Comparison of ENCODE assay signal across 17 cellular contexts in genomic region chr2:209146682-209147320, GRCh38.
DNase-seq lines count a peak whose midpoint lies in the region; ATAC-seq, FAIRE-seq and TF ChIP-seq lines count a peak whose summit lies in the region.
"Had no signal": no experiment of that assay in that cellular context is flagged by ENCODE, and none has a peak within 500 bp of the region (broad histone marks: within the 10 kb centered on the region; RNA-seq: fewer than 3 reads in every experiment).

No MANE protein-coding gene starts in this region.

- no peak for TF ChIP-seq EP300 in H1 (IDR thresholded peaks at IDR 0.05; ENCODE audit: borderline replicate concordance in 1 of 2, low read depth in 2 of 2, low read length in 2 of 2)

- H3K36me3 ChIP-seq in H1 (ENCODE audit: control insufficient read depth in 2 of 4, insufficient read depth in 4 of 4, low read length in 3 of 4) (no peaks in the 10 kb centered on the region), upper lobe of right lung (no peaks in the 10 kb centered on the region)

- no peak overlapping the region for H4K8ac ChIP-seq in H1 (ENCODE audit: extremely low read depth, insufficient read depth, low read length)

- intact Hi-C loops in upper lobe of right lung (cut with DNase I), result no loop called here

- ATAC-seq in GM21515 (IDR thresholded peaks at IDR 0.05; ENCODE audit: unreplicated experiment) (peak; percentile 50), HG03342 (IDR thresholded peaks at IDR 0.05; ENCODE audit: unreplicated experiment) (peak; percentile 58), upper lobe of right lung (peak; percentile 30), GM21576 (IDR thresholded peaks at IDR 0.05; ENCODE audit: unreplicated experiment) (no peak)
- ATAC-seq: esophagus mucosa, natural killer cell had no signal

- H2BK120ac ChIP-seq in H1 (replicated peaks; ENCODE audit: low read depth, low read length), result peak overlapping the region; percentile 16

- peak overlapping the region; percentile 25 for H4K91ac ChIP-seq in H1 (replicated peaks; ENCODE audit: insufficient read length, low read length)

- no peaks in the 10 kb centered on the region for H3K79me1 ChIP-seq in H1 (ENCODE audit: low read depth, low read length)

- 0 out of 2 replicates have a peak overlapping the region, but pooled peaks have one; percentile 4 for H3K18ac ChIP-seq in H1 (ENCODE audit: extremely low read depth, low read length)

- no peak overlapping the region for H3K14ac ChIP-seq in H1 (ENCODE audit: insufficient read length)

- H3K79me2 ChIP-seq in H1 (ENCODE audit: control insufficient read depth in 1 of 2, insufficient read depth in 2 of 2, low read length in 2 of 2), result no peaks in the 10 kb centered on the region

- FAIRE-seq in H1 (lab: Jason Lieb, UNC), result peak; percentile 7
- FAIRE-seq: bronchial epithelial cell had no signal

- TF ChIP-seq POLR2A in H1 (IDR thresholded peaks at IDR 0.05; ENCODE audit: control extremely low read depth in 1 of 2, low read depth in 2 of 2, low read length in 2 of 2), result no peak

- no peak overlapping the region for H3K23ac ChIP-seq in H1 (ENCODE audit: insufficient read length)

- 0 out of 2 replicates have a peak overlapping the region, but pooled peaks have one; percentile 68 for H2AK5ac ChIP-seq in H1 (ENCODE audit: low read depth, low read length)

- no peaks in the 10 kb centered on the region for H4K20me1 ChIP-seq in H1 (replicated peaks in 1 of 2; ENCODE audit: control insufficient read depth in 1 of 2, insufficient read depth in 2 of 2, low read length in 2 of 2)

- no peak overlapping the region for H2AFZ ChIP-seq in H1 (ENCODE audit: low read length)

- H3K9me3 ChIP-seq in H1 (ENCODE audit: insufficient read depth in 2 of 2, low read depth in 1 of 2, low read length in 1 of 2) (no peaks in the 10 kb centered on the region), upper lobe of right lung (no peaks in the 10 kb centered on the region)
- H3K9me3 ChIP-seq: testis had no signal

- no peak for DNase-seq in H1 (ENCODE audit: low read depth in 1 of 2, low spot score in 2 of 2)
- DNase-seq in upper lobe of right lung, result no peak
- no peak for DNase-seq in activated CD4-positive, alpha-beta T cell treated with anti-CD3 and anti-CD28 coated beads, Interleukin-2, amount 50 U/mL, for 1 hour
- DNase-seq in effector CD4-positive, alpha-beta T cell, result no peak
- DNase-seq: activated CD4-positive, CD25-positive, alpha-beta regulatory T cell; DMS53; immature natural killer cell; natural killer cell; NCI-H1930; SHP77 treated with DMSO at 0.1 percent for 48 hours; testis had no signal

- H4K5ac ChIP-seq in H1 (ENCODE audit: insufficient read length, low read depth, low read length), result no peak overlapping the region

- POLR2A ChIA-PET in H1 (lab: Charles Lee; ENCODE audit: partially characterized antibody), result interaction anchor here (1.0 kb wide), 1 partner anchor 160 kb away, joined by 3 read pairs; no protein-coding TSS in a partner anchor

- no peak overlapping the region for H3K4me3 ChIP-seq in H1 (ENCODE audit: extremely low read depth in 1 of 4, insufficient read depth in 2 of 4, low read depth in 3 of 4, low read length in 4 of 4)
- no peak overlapping the region for H3K4me3 ChIP-seq in upper lobe of right lung
- H3K4me3 ChIP-seq: testis had no signal

- 89% methylated on average over 3 of the region's 3 CpGs; no CpG with 5 or more reads in 1 of the 2 experiments for WGBS in H1 (ENCODE audit: extremely low coverage in 1 of 2, insufficient coverage in 1 of 2, insufficient read length in 1 of 2, insufficient replicate concordance in 2 of 2, low coverage in 1 of 2, low lambda C conversion rate in 2 of 2, missing lambda C conversion rate in 1 of 2), 2 experiments

- H3K27me3 ChIP-seq in H1 (replicated peaks in 1 of 4; ENCODE audit: control insufficient read depth in 3 of 4, extremely low read depth in 1 of 4, insufficient read depth in 3 of 4, low read length in 3 of 4) (no peaks in the 10 kb centered on the region), upper lobe of right lung (no peaks in the 10 kb centered on the region)
- H3K27me3 ChIP-seq: testis had no signal

- no peak overlapping the region for H3K9ac ChIP-seq in H1 (replicated peaks in 1 of 4; ENCODE audit: extremely low read depth in 1 of 4, low read depth in 3 of 4, low read length in 3 of 4)

- peak overlapping the region; percentile 19; the same call in 1 of the 2 replicates for H2BK5ac ChIP-seq in H1 (ENCODE audit: low read depth, low read length)

- H3K4me1 ChIP-seq in H1 (replicated peaks in 1 of 4; ENCODE audit: control insufficient read depth in 3 of 4, insufficient read depth in 4 of 4, low read length in 3 of 4) (peaks cover 3 to 19% (median 11%) of the 10 kb centered on the region in 4 experiments; a peak in 6 of 7 replicates), upper lobe of right lung (no peaks in the 10 kb centered on the region)
- H3K4me1 ChIP-seq: testis had no signal

- CTCF ChIA-PET in H1 (lab: Charles Lee; ENCODE audit: partially characterized antibody), result interaction anchor here (1.0 kb wide), 1 partner anchor 14 kb away, joined by 3 read pairs; no protein-coding TSS in a partner anchor

- 0 out of 4 replicates have a peak overlapping the region, but pooled peaks of 1 of the 2 experiments have one; percentile 12 for H3K4me2 ChIP-seq in H1 (ENCODE audit: insufficient read depth in 1 of 2, low read depth in 2 of 2, low read length in 2 of 2)

- H2BK20ac ChIP-seq in H1 (ENCODE audit: low read length), result peak overlapping the region; percentile 62; the same call in 1 of the 2 replicates

- H3K23me2 ChIP-seq in H1 (ENCODE audit: low read depth, low read length), result peaks cover 2% of the 10 kb centered on the region; the same call in 1 of the 2 replicates

- no peak for TF ChIP-seq RAD21 in H1 (IDR thresholded peaks at IDR 0.05 in 1 of 2, conservative IDR thresholded peaks at IDR 0.05 in 1 of 2; ENCODE audit: low read depth in 2 of 2, low read length in 2 of 2)

- no peak for TF ChIP-seq CTCF in H1 (IDR thresholded peaks at IDR 0.05; ENCODE audit: control extremely low read depth in 1 of 3, insufficient read depth in 1 of 3, low read depth in 1 of 3, low read length in 3 of 3)
- no peak for TF ChIP-seq CTCF in upper lobe of right lung (IDR thresholded peaks at IDR 0.05)

- H3K4ac ChIP-seq in H1 (replicated peaks; ENCODE audit: insufficient read length, low read depth, low read length), result no peak overlapping the region

- H2BK15ac ChIP-seq in H1 (ENCODE audit: low read length), result no peak overlapping the region

- peak overlapping the region; percentile 49; the same call in 1 of the 2 replicates for H3K27ac ChIP-seq in H1 (ENCODE audit: low read depth, low read length)
- no peak overlapping the region for H3K27ac ChIP-seq in upper lobe of right lung
- H3K27ac ChIP-seq: C4-2B, testis had no signal

- H3K56ac ChIP-seq in H1 (replicated peaks; ENCODE audit: insufficient read length, low read depth, low read length), result no peak overlapping the region

- H2BK12ac ChIP-seq in H1 (ENCODE audit: low read depth, low read length), result 0 out of 2 replicates have a peak overlapping the region, but pooled peaks have one; percentile 18

TF ChIP-seq in H1, 55 proteins besides CTCF, POLR2A, EP300 and RAD21:
- TF ChIP-seq YY1 (IDR thresholded peaks at IDR 0.05; ENCODE audit: low read depth, low read length) (no peak), HDAC2 (IDR thresholded peaks at IDR 0.05; ENCODE audit: borderline replicate concordance in 1 of 2, low read depth in 2 of 2, low read length in 2 of 2) (no peak), FOSL1 (IDR thresholded peaks at IDR 0.05; ENCODE audit: insufficient read depth, low read depth, low read length) (no peak), RXRA (IDR thresholded peaks at IDR 0.05; ENCODE audit: insufficient read depth, low read depth, low read length) (no peak), SIX5 (IDR thresholded peaks at IDR 0.05; ENCODE audit: low read depth, low read length) (no peak), MAFK (IDR thresholded peaks at IDR 0.05; ENCODE audit: low read depth, low read length) (no peak), BCL11A (IDR thresholded peaks at IDR 0.05; ENCODE audit: low read depth in 2 of 2, low read length in 2 of 2) (no peak), PHF8 (conservative IDR thresholded peaks at IDR 0.05; ENCODE audit: low read depth, low read length) (no peak), CREB1 (IDR thresholded peaks at IDR 0.05) (no peak), SIRT6 (IDR thresholded peaks at IDR 0.05; ENCODE audit: low read length) (no peak), GTF2F1 (IDR thresholded peaks at IDR 0.05; ENCODE audit: borderline replicate concordance, low read depth, low read length) (no peak), BRCA1 (IDR thresholded peaks at IDR 0.05; ENCODE audit: low read depth, low read length) (no peak), SP1 (IDR thresholded peaks at IDR 0.05; ENCODE audit: low read depth, low read length) (no peak), SRF (IDR thresholded peaks at IDR 0.05; ENCODE audit: low read depth, low read length) (no peak), EGR1 (IDR thresholded peaks at IDR 0.05; ENCODE audit: borderline replicate concordance, low read depth, low read length) (no peak), ASH2L (IDR thresholded peaks at IDR 0.05; ENCODE audit: low read length) (no peak)
